In the genomic region with DNA sequence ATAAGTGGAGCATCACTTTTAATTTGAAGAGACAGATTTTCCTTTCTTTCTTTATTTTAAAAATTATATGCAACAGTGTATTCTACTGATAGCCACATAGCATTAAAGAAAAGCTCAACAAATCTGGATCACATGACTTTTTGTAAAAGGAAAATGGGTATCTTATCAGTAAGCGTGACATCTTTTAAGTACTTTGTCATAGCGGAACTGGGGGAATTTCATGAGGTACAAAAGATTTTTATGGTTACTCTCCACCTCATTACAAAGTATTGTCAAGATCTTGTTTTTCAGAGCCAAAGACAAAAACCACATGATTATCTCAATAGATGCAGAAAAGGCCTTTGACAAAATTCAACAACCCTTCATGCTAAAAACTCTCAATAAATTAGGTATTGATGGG, we compare ENCODE assay signal across 8 cellular contexts.
"Had no signal": no experiment of that assay in that cellular context is flagged by ENCODE, and none has a peak within 500 bp of the region (broad histone marks: within the 10 kb centered on the region; RNA-seq: fewer than 3 reads in every experiment).

No MANE protein-coding gene starts in this region.

- H3K4me1 Mint-ChIP-seq: IgD-negative memory B cell had no signal

- H3K4me3 Mint-ChIP-seq: HFFc6, IgD-negative memory B cell had no signal

- H3K36me3 Mint-ChIP-seq: IgD-negative memory B cell had no signal

- ATAC-seq: HCT116, HepG2 had no signal

- H3K9me3 Mint-ChIP-seq: HFFc6 had no signal

- H3K27me3 Mint-ChIP-seq: IgD-negative memory B cell had no signal

- H3K27ac Mint-ChIP-seq: HFFc6, IgD-negative memory B cell had no signal

- DNase-seq: GM23248, GOT3, H7, HFFc6, KG1 had no signal
